In the genomic region with DNA sequence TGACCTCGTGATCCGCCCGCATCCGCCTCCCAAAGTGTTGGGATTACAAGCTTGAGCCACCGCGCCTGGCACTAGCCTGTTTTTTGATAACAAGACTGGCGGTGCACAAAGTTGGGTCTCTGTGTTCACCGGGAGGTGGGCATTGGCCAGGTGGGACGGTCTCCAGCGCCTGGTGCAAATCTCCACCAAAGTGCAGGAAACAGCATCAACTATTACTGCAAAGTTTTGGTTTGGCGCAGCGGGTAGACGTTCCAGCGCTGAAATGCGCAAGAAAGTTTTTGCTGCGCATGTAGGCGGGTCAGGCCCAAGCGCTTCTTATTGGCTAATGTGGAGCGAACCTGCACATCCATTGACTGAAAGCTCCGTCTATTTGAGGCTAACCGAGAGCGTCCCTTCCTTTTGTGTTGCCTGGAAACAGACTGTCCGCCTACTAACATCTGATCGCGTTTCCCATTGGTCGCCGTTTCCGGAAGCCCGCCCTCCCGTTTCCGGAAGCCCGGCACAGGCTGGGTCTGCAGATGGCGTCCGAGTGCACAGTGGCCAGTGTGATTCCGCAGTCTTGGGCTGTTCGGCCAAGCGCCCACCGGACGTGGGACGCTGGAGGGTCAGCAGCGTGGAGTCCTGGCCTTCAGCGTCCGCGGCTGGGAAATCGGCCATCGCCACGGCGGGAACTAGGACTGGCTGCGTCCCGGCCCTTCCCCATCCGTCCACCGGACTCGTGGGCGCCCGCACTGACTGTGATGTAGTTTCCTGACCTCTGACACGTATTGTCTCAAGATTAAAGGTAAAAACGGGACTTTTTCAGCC, we compare ENCODE assay signal across 8 cellular contexts. TPM values are rescaled to one million over a fixed set of nuclear protein-coding genes. Genes with fewer than 3 reads are reported as not detected.
DNase-seq lines count a peak whose midpoint lies in the region; ATAC-seq and TF ChIP-seq lines count a peak whose summit lies in the region.

No MANE protein-coding gene starts in this region.

- BruUV-seq in PC-3 (replicated peaks; lab: Mats Ljungman, UMichigan): no TSS peak

- H3K36me3 Mint-ChIP-seq in activated T-cell treated with anti-CD3 and anti-CD28 coated beads, Interleukin-2, amount 50 U/mL, for 4 hours (ENCODE audit: insufficient read depth): peaks cover 29% of the 10 kb centered on the region

- DNase-seq in DMS53 (lab: John Stamatoyannopoulos, UW): peak; percentile 99
- peak; percentile 89 for DNase-seq in PC-3
- DNase-seq in activated T-cell treated with anti-CD3 and anti-CD28 coated beads, Interleukin-2, amount 50 U/mL, for 4 hours: peak; percentile 86
- peak; percentile 82 for DNase-seq in stimulated activated CD8-positive, alpha-beta memory T cell treated with anti-CD3 and anti-CD28 coated beads, Interleukin-7, amount 100 ng/mL, for 24 hours (ENCODE audit: low read depth)

- H3K9me2 ChIP-seq in PC-3 (replicated peaks; ENCODE audit: low read length): no peaks in the 10 kb centered on the region

- intact Hi-C loops in PC-3 (cut with micrococcal nuclease): no loop called here

- peaks cover 52% of the 10 kb centered on the region for H3K4me1 Mint-ChIP-seq in activated T-cell treated with anti-CD3 and anti-CD28 coated beads, Interleukin-2, amount 50 U/mL, for 4 hours (ENCODE audit: low read depth)

- peak overlapping the region; percentile 96 for H2AFZ ChIP-seq in PC-3 (ENCODE audit: low read length)

- peak overlapping the region; percentile 95 for H3K4me2 ChIP-seq in PC-3 (ENCODE audit: low read length)

- H3K4me3 ChIP-seq in PC-3 (ENCODE audit: low read length): peak overlapping the region; percentile 96
- H3K4me3 ChIP-seq in muscle layer of colon (ENCODE audit: low read depth in 1 of 2, low read length in 2 of 2): peak overlapping the region; percentile 84 to 95

- H3K4me1 ChIP-seq in PC-3 (ENCODE audit: insufficient read depth, low read length) (no peaks in the 10 kb centered on the region), muscle layer of colon (ENCODE audit: insufficient read depth, low read length) (peaks cover 12% of the 10 kb centered on the region)

- TF ChIP-seq EP300 in Ishikawa (IDR thresholded peaks at IDR 0.05; ENCODE audit: borderline replicate concordance): no peak

- peak; percentile 30 for TF ChIP-seq CTCF in PC-3 (conservative IDR thresholded peaks at IDR 0.05; ENCODE audit: low read depth, low read length)

- peak overlapping the region; percentile 57 for H3K27ac ChIP-seq in PC-3 (ENCODE audit: low read length)
- peak overlapping the region; percentile 90 for H3K27ac ChIP-seq in muscle layer of colon (ENCODE audit: low read depth, low read length)

- peaks cover 27% of the 10 kb centered on the region for H3K79me2 ChIP-seq in PC-3 (ENCODE audit: low read length)

- H3F3A ChIP-seq in PC-3 (ENCODE audit: low read length, unreplicated experiment): no peaks in the 10 kb centered on the region

- peak; percentile 4; the same call in 1 of the 2 replicates for TF ChIP-seq RAD21 in Ishikawa (IDR thresholded peaks at IDR 0.05; ENCODE audit: low read depth)

- H3K9ac ChIP-seq in PC-3 (ENCODE audit: low read length) (peak overlapping the region; percentile 92), muscle layer of colon (ENCODE audit: low read length) (peak overlapping the region; percentile 50)

- H3K9me3 Mint-ChIP-seq in activated T-cell treated with anti-CD3 and anti-CD28 coated beads, Interleukin-2, amount 50 U/mL, for 4 hours: peaks cover 10% of the 10 kb centered on the region

- H4K20me1 ChIP-seq in PC-3 (ENCODE audit: low read length): no peaks in the 10 kb centered on the region

- CTCF ChIA-PET in PC-3 (lab: Charles Lee): no interaction called here

- H3K36me3 ChIP-seq in PC-3 (ENCODE audit: low read depth, low read length): peaks cover 17% of the 10 kb centered on the region; the same call in 1 of the 2 replicates
- no peaks in the 10 kb centered on the region for H3K36me3 ChIP-seq in muscle layer of colon (ENCODE audit: insufficient read depth, low read length)

- no peaks in the 10 kb centered on the region for H3K27me3 Mint-ChIP-seq in activated T-cell treated with anti-CD3 and anti-CD28 coated beads, Interleukin-2, amount 50 U/mL, for 4 hours (ENCODE audit: low read depth)

- POLR2A ChIA-PET in PC-3 (lab: Charles Lee; ENCODE audit: unreplicated experiment): interaction anchor here (0.7 kb wide), 1 partner anchor 1041 kb away, joined by 3 read pairs; no protein-coding TSS in a partner anchor

- ATAC-seq in GM21576 (IDR thresholded peaks at IDR 0.05; ENCODE audit: unreplicated experiment) (peak; percentile 98), PC-3 (peak; percentile 100), esophagus mucosa (peak; percentile 100)
- ATAC-seq in activated T-cell treated with anti-CD3 and anti-CD28 coated beads, Interleukin-2, amount 50 U/mL, for 4 hours: peak; percentile 98

- peak overlapping the region; percentile 97 for H3K4me3 Mint-ChIP-seq in activated T-cell treated with anti-CD3 and anti-CD28 coated beads, Interleukin-2, amount 50 U/mL, for 4 hours

- H3K9me3 ChIP-seq in PC-3 (ENCODE audit: low read length) (no peaks in the 10 kb centered on the region), muscle layer of colon (ENCODE audit: low read length) (no peaks in the 10 kb centered on the region)

- H3K27me3 ChIP-seq in PC-3 (ENCODE audit: low read length) (no peaks in the 10 kb centered on the region), muscle layer of colon (ENCODE audit: control insufficient read depth in 1 of 2, insufficient read depth in 2 of 2, low read length in 2 of 2) (no peaks in the 10 kb centered on the region)

TF ChIP-seq in Ishikawa, 13 proteins besides CTCF, POLR2A, EP300 and RAD21:
- TF ChIP-seq, protein P1, sequence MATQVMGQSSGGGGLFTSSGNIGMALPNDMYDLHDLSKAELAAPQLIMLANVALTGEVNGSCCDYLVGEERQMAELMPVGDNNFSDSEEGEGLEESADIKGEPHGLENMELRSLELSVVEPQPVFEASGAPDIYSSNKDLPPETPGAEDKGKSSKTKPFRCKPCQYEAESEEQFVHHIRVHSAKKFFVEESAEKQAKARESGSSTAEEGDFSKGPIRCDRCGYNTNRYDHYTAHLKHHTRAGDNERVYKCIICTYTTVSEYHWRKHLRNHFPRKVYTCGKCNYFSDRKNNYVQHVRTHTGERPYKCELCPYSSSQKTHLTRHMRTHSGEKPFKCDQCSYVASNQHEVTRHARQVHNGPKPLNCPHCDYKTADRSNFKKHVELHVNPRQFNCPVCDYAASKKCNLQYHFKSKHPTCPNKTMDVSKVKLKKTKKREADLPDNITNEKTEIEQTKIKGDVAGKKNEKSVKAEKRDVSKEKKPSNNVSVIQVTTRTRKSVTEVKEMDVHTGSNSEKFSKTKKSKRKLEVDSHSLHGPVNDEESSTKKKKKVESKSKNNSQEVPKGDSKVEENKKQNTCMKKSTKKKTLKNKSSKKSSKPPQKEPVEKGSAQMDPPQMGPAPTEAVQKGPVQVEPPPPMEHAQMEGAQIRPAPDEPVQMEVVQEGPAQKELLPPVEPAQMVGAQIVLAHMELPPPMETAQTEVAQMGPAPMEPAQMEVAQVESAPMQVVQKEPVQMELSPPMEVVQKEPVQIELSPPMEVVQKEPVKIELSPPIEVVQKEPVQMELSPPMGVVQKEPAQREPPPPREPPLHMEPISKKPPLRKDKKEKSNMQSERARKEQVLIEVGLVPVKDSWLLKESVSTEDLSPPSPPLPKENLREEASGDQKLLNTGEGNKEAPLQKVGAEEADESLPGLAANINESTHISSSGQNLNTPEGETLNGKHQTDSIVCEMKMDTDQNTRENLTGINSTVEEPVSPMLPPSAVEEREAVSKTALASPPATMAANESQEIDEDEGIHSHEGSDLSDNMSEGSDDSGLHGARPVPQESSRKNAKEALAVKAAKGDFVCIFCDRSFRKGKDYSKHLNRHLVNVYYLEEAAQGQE (IDR thresholded peaks at IDR 0.05; ENCODE audit: low read depth): no peak
- no peak for TF ChIP-seq TCF12 (IDR thresholded peaks at IDR 0.05; ENCODE audit: low read depth)
- TF ChIP-seq, protein P2, sequence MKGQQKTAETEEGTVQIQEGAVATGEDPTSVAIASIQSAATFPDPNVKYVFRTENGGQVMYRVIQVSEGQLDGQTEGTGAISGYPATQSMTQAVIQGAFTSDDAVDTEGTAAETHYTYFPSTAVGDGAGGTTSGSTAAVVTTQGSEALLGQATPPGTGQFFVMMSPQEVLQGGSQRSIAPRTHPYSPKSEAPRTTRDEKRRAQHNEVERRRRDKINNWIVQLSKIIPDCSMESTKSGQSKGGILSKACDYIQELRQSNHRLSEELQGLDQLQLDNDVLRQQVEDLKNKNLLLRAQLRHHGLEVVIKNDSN (IDR thresholded peaks at IDR 0.05): no peak; the same call in 1 of the 2 replicates
- no peak for TF ChIP-seq CREB1 (IDR thresholded peaks at IDR 0.05; ENCODE audit: low read depth)
- TF ChIP-seq ZBTB7A (IDR thresholded peaks at IDR 0.05; ENCODE audit: low read depth): no peak
- no peak for TF ChIP-seq CEBPB (IDR thresholded peaks at IDR 0.05)
- TF ChIP-seq TAF1 (IDR thresholded peaks at IDR 0.05; ENCODE audit: low read depth): peak; percentile 75
- TF ChIP-seq TEAD4 (IDR thresholded peaks at IDR 0.05): no peak
- peak; percentile 33; the same call in 1 of the 2 replicates for TF ChIP-seq MAX (IDR thresholded peaks at IDR 0.05)
- TF ChIP-seq NFIC (IDR thresholded peaks at IDR 0.05): no peak
- TF ChIP-seq EGR1 (IDR thresholded peaks at IDR 0.05): no peak
- no peak for TF ChIP-seq FOXM1 (IDR thresholded peaks at IDR 0.05; ENCODE audit: borderline replicate concordance, low read depth)
- peak; percentile 86 for TF ChIP-seq YY1 (IDR thresholded peaks at IDR 0.05; ENCODE audit: low read depth)

RNA-seq across cellular contexts. Expression of gene ZNF527, which starts 53.3 kb away (rescaled TPM):
- 1.6 and 4.1 TPM in 2 replicates for total RNA-seq in PC-3 (2014; rRNA removed)
- total RNA-seq in activated T-cell treated with anti-CD3 and anti-CD28 coated beads, Interleukin-2, amount 50 U/mL, for 4 hours: 1 to 10 TPM; 3.7 to 4.5 (median 3.8) TPM
- 1.4 TPM for total RNA-seq in esophagus mucosa

Comparison
In these comparisons a context has a peak if more than half of its experiments do, and no peak if none do; other contexts are left out.
1. Peak in every context shown above with its lines: DNase-seq, ATAC-seq, H3K4me3 ChIP-seq and H3K27ac ChIP-seq.